8 cellular contexts compared by ENCODE assay signal in the genomic region with DNA sequence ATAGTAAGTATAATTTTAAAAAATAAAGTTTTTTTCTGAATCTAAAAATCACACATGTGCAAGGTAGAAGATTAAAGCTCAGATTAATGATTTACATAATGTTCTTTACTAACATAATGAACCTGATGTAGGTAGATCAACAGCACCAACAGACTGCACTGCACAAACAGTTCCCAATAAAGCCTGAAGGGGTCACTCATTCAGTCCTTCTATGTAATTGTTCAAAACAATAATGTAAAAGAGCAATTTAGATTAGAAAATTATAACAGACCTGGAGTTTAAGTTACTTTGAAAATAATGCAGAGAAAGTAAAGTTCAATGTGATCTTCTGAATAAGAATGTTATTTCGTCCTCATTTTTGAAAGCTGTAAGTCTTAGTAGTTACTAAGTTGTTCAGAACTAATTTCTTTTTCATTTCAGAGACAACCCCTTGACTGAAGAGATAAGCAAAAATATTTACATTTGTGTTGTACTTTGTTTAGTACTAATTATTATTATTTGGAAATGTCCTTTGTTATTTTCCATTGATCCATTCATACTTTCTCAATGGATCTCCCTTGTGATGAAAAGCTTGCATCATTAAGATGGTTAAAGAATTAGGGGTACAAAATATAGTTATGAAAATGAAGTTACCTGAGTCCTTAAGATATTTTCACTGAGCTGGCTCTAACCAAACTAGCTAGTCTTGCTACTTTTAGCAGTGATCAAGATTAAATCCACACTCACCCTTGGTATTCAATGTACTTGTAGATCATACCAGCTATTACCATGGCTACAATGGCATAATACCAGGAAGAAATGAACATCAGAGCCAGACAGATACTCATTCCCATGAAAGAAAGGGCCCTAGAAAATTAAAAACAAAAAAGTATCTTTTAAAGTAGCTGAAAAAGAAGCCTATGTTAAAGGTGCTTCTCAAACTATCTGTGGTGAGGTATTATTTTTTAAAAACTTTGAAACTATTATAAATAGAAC. TPM values are rescaled to one million over a fixed set of nuclear protein-coding genes. Genes with fewer than 3 reads are reported as not detected.
DNase-seq lines count a peak whose midpoint lies in the region; ATAC-seq and TF ChIP-seq lines count a peak whose summit lies in the region.

No MANE protein-coding gene starts in this region.

- ATAC-seq in GM19463 (IDR thresholded peaks at IDR 0.05; ENCODE audit: unreplicated experiment) (peak; percentile 57), HG03095 (IDR thresholded peaks at IDR 0.05; ENCODE audit: unreplicated experiment) (no peak)

- H3K4me3 ChIP-seq in astrocyte of the cerebellum (ENCODE audit: low read depth, low read length), result no peak overlapping the region

- DNase-seq in DMS53 treated with DMSO at 0.1 percent for 48 hours (lab: John Stamatoyannopoulos, UW; ENCODE audit: unreplicated experiment) (peak; percentile 18), NCI-H460 (ENCODE audit: extremely low read depth, low read depth) (peak; percentile 24), astrocyte of the cerebellum (ENCODE audit: low read depth) (peak; percentile 29), iris pigment epithelial cell (ENCODE audit: low read depth) (peak; percentile 60), stromal cell of bone marrow (ENCODE audit: low read depth) (peak; percentile 44), mesenteric fat pad (ENCODE audit: low spot score) (no peak)

- peak; percentile 76 for TF ChIP-seq CTCF in astrocyte of the cerebellum (IDR thresholded peaks at IDR 0.05; ENCODE audit: low read depth, low read length, missing control alignments)

- in situ Hi-C loops in astrocyte of the cerebellum (cut with HindIII; ENCODE audit: low sequenced_read_pairs), result no loop called here

RNA-seq across cellular contexts. Expression of a gene that starts 16.8 kb away (rescaled TPM):
- total RNA-seq in NCI-H460 (2014; rRNA removed; shearing (Covaris generic)), result 128 and 147 TPM in 2 replicates
- 129 and 195 TPM in 2 replicates for polyA plus RNA-seq in NCI-H460 (2014; cell fraction: nucleus; rRNA removed)
- 76.6 TPM for total RNA-seq in mesenteric fat pad

RNA-seq across cellular contexts. Expression of a gene that starts 31.8 kb away (rescaled TPM):
- total RNA-seq in NCI-H460 (2014; rRNA removed; shearing (Covaris generic)), result 40.9 and 55.2 TPM in 2 replicates
- polyA plus RNA-seq in NCI-H460 (2014; cell fraction: nucleus; rRNA removed), result 106 and 127 TPM in 2 replicates
- total RNA-seq in mesenteric fat pad, result 48.5 TPM
